24 cellular contexts compared by ENCODE assay signal in genomic region chr2:43648979-43649701, GRCh38. TPM values are rescaled to one million over a fixed set of nuclear protein-coding genes. Genes with fewer than 3 reads are reported as not detected.
DNase-seq lines count a peak whose midpoint lies in the region; ATAC-seq, FAIRE-seq and TF ChIP-seq lines count a peak whose summit lies in the region.
"Had no signal": no experiment of that assay in that cellular context is flagged by ENCODE, and none has a peak within 500 bp of the region (broad histone marks: within the 10 kb centered on the region; RNA-seq: fewer than 3 reads in every experiment).

No MANE protein-coding gene starts in this region.

- H3K4me2 ChIP-seq in Karpas-422 (ENCODE audit: low read depth, low read length, poor library complexity, severe bottlenecking) = no peak overlapping the region

- no peaks in the 10 kb centered on the region for H3K9me3 Mint-ChIP-seq in activated naive CD8-positive, alpha-beta T cell treated with anti-CD3 and anti-CD28 coated beads for 36 hours
- H3K9me3 Mint-ChIP-seq in activated naive CD4-positive, alpha-beta T cell treated with anti-CD3 and anti-CD28 coated beads for 36 hours = no peaks in the 10 kb centered on the region

- peak; percentile 53 for ATAC-seq in omental fat pad (ENCODE audit: low FRiP score)
- ATAC-seq: activated CD4-positive, CD25-positive, alpha-beta regulatory T cell treated with anti-CD3 and anti-CD28 coated beads, Interleukin-2, amount 50 U/mL, for 24 hours; body of pancreas had no signal

- H3K4me1 Mint-ChIP-seq in activated naive CD8-positive, alpha-beta T cell treated with anti-CD3 and anti-CD28 coated beads for 36 hours = no peaks in the 10 kb centered on the region
- no peaks in the 10 kb centered on the region for H3K4me1 Mint-ChIP-seq in activated naive CD4-positive, alpha-beta T cell treated with anti-CD3 and anti-CD28 coated beads for 36 hours (ENCODE audit: low read depth)

- H3K27ac ChIP-seq in Karpas-422 (ENCODE audit: low read length) = no peak overlapping the region
- H3K27ac ChIP-seq: body of pancreas, suprapubic skin had no signal

- DNase-seq in fibroblast of villous mesenchyme (ENCODE audit: low read depth) (peak; percentile 47), omental fat pad (ENCODE audit: low spot score) (no peak), RCC 7860 (ENCODE audit: low spot score) (no peak), Karpas-422 (no peak)
- no peak for DNase-seq in activated naive CD8-positive, alpha-beta T cell treated with anti-CD3 and anti-CD28 coated beads for 36 hours
- no peak for DNase-seq in activated naive CD4-positive, alpha-beta T cell treated with anti-CD3 and anti-CD28 coated beads for 36 hours
- DNase-seq: activated effector memory CD4-positive, alpha-beta T cell treated with anti-CD3 and anti-CD28 coated beads, Interleukin-2, amount 50 U/mL, for 16 hours; body of pancreas; dermis blood vessel endothelial cell; DMS53; Kasumi-1; midbrain; NCI-H1105 treated with DMSO at 0.1 percent for 48 hours; NCI-H2171 treated with DMSO at 0.1 percent for 48 hours; NCI-H748 treated with DMSO at 0.1 percent for 48 hours; small intestine; stimulated activated CD4-positive, alpha-beta T cell treated with anti-CD3 and anti-CD28 coated beads, Interleukin-4, amount 100 ng/mL, for 4 hours; stimulated activated CD8-positive, alpha-beta memory T cell treated with anti-CD3 and anti-CD28 coated beads, Interleukin-4, amount 100 ng/mL, for 48 hours had no signal

- no peaks in the 10 kb centered on the region for H3K9me2 ChIP-seq in Karpas-422 (replicated peaks; ENCODE audit: insufficient read depth, low read length)

- no peaks in the 10 kb centered on the region for H3K4me1 ChIP-seq in Karpas-422 (ENCODE audit: low read length)
- H3K4me1 ChIP-seq: body of pancreas, HAP-1 had no signal

- no peaks in the 10 kb centered on the region for H3K27me3 Mint-ChIP-seq in activated naive CD8-positive, alpha-beta T cell treated with anti-CD3 and anti-CD28 coated beads for 36 hours
- peaks cover 4% of the 10 kb centered on the region for H3K27me3 Mint-ChIP-seq in activated naive CD4-positive, alpha-beta T cell treated with anti-CD3 and anti-CD28 coated beads for 36 hours (ENCODE audit: low read depth)

- H3K79me2 ChIP-seq in Karpas-422 (ENCODE audit: low read length) = no peaks in the 10 kb centered on the region

- TF ChIP-seq CTCF in fibroblast of villous mesenchyme (IDR thresholded peaks at IDR 0.05; ENCODE audit: insufficient read depth, low read depth, low read length) = no peak
- no peak for TF ChIP-seq CTCF in omental fat pad (IDR thresholded peaks at IDR 0.05)

- CTCF ChIA-PET in activated naive CD4-positive, alpha-beta T cell treated with anti-CD3 and anti-CD28 coated beads for 36 hours (lab: Charles Lee) = no interaction called here

- no peak overlapping the region for H3K4me3 ChIP-seq in fibroblast of villous mesenchyme (ENCODE audit: low read depth, low read length)
- H3K4me3 ChIP-seq in Karpas-422 (ENCODE audit: low read length) = no peak overlapping the region
- H3K4me3 ChIP-seq: body of pancreas, HAP-1, suprapubic skin had no signal

- no peak overlapping the region for H3K9ac ChIP-seq in Karpas-422 (ENCODE audit: low read length)

- no peaks in the 10 kb centered on the region for H3K27me3 ChIP-seq in Karpas-422 (ENCODE audit: low read length)
- H3K27me3 ChIP-seq: body of pancreas, suprapubic skin had no signal

- no peaks in the 10 kb centered on the region for H3K36me3 Mint-ChIP-seq in activated naive CD8-positive, alpha-beta T cell treated with anti-CD3 and anti-CD28 coated beads for 36 hours
- H3K36me3 Mint-ChIP-seq in activated naive CD4-positive, alpha-beta T cell treated with anti-CD3 and anti-CD28 coated beads for 36 hours (ENCODE audit: low read depth) = no peaks in the 10 kb centered on the region

- intact Hi-C loops in activated naive CD4-positive, alpha-beta T cell treated with anti-CD3 and anti-CD28 coated beads for 36 hours (cut with micrococcal nuclease) = no loop called here

- H4K20me1 ChIP-seq in Karpas-422 (ENCODE audit: insufficient read depth, low read depth, low read length) = no peaks in the 10 kb centered on the region

- no peak overlapping the region for H3K4me3 Mint-ChIP-seq in activated naive CD8-positive, alpha-beta T cell treated with anti-CD3 and anti-CD28 coated beads for 36 hours
- H3K4me3 Mint-ChIP-seq in activated naive CD4-positive, alpha-beta T cell treated with anti-CD3 and anti-CD28 coated beads for 36 hours = no peak overlapping the region

- FAIRE-seq in TTC549 (lab: Jason Lieb, UNC) = peak; percentile 34
- no peak for FAIRE-seq in RCC 7860 (lab: Jason Lieb, UNC)
- FAIRE-seq: GM18507, keratinocyte, small intestine had no signal

- no peaks in the 10 kb centered on the region for H3K36me3 ChIP-seq in Karpas-422 (ENCODE audit: insufficient read depth, low read length)
- H3K36me3 ChIP-seq: HAP-1, suprapubic skin had no signal

- no peak overlapping the region for H3K27ac Mint-ChIP-seq in activated naive CD8-positive, alpha-beta T cell treated with anti-CD3 and anti-CD28 coated beads for 36 hours
- no peak overlapping the region for H3K27ac Mint-ChIP-seq in activated naive CD4-positive, alpha-beta T cell treated with anti-CD3 and anti-CD28 coated beads for 36 hours

- no peaks in the 10 kb centered on the region for H3K9me3 ChIP-seq in Karpas-422 (ENCODE audit: low read length)
- H3K9me3 ChIP-seq: body of pancreas, HAP-1, suprapubic skin had no signal

- H2AFZ ChIP-seq in Karpas-422 (ENCODE audit: low read length) = no peak overlapping the region

RNA-seq across cellular contexts. Expression of gene PLEKHH2, which starts 12.1 kb away (rescaled TPM):
- total RNA-seq in fibroblast of villous mesenchyme (3.9 and 7.3 TPM in 2 replicates), omental fat pad (10 to 100 TPM in 3 of 4 donors, 1 to 10 TPM in 1; 9.8 to 32.3 (median 27.0) TPM)
- under 1 TPM; 0.64 to 0.89 TPM for total RNA-seq in activated naive CD8-positive, alpha-beta T cell treated with anti-CD3 and anti-CD28 coated beads for 36 hours
- not detected in 2 replicates for total RNA-seq in Karpas-422 (2014; rRNA removed; shearing (Covaris generic); ENCODE audit: low replicate concordance)
- total RNA-seq in activated naive CD4-positive, alpha-beta T cell treated with anti-CD3 and anti-CD28 coated beads for 36 hours = under 1 TPM; 0.64 to 0.72 TPM

RNA-seq across cellular contexts. Expression of gene C1GALT1C1L, which starts 27.1 kb away (rescaled TPM):
- total RNA-seq in fibroblast of villous mesenchyme (0.86 and 1.3 TPM in 2 replicates), omental fat pad (1 to 10 TPM in 2 of 4 donors, under 1 TPM in 1, not detected in 1; 0.56 to 2.2 (median 1.2) TPM)
- under 1 TPM; 0.18 to 0.31 TPM for total RNA-seq in activated naive CD8-positive, alpha-beta T cell treated with anti-CD3 and anti-CD28 coated beads for 36 hours
- total RNA-seq in Karpas-422 (2014; rRNA removed; shearing (Covaris generic); ENCODE audit: low replicate concordance) = not detected in 2 replicates
- not detected for total RNA-seq in activated naive CD4-positive, alpha-beta T cell treated with anti-CD3 and anti-CD28 coated beads for 36 hours

RNA-seq across cellular contexts. Expression of gene THADA, which starts 53.3 kb away (rescaled TPM):
- 23.2 and 33.2 TPM in 2 replicates for total RNA-seq in fibroblast of villous mesenchyme
- total RNA-seq in omental fat pad = 10 to 100 TPM; 32.5 to 41.6 (median 39.0) TPM
- 10 to 100 TPM; 34.5 to 35.2 TPM for total RNA-seq in activated naive CD8-positive, alpha-beta T cell treated with anti-CD3 and anti-CD28 coated beads for 36 hours
- total RNA-seq in Karpas-422 (2014; rRNA removed; shearing (Covaris generic); ENCODE audit: low replicate concordance) = 29.4 and 35.6 TPM in 2 replicates
- total RNA-seq in activated naive CD4-positive, alpha-beta T cell treated with anti-CD3 and anti-CD28 coated beads for 36 hours = 10 to 100 TPM; 28.6 to 31.5 TPM
